ENCODE assay signal across 1 cellular context in genomic region chr6:21633511-21634109, GRCh38.
TF ChIP-seq lines count a peak whose summit lies in the region.

No MANE protein-coding gene starts in this region.

TF ChIP-seq in endothelial cell of umbilical vein, 7 proteins besides CTCF, POLR2A, EP300 and RAD21 (continued from another document):
- TF ChIP-seq FOS (IDR thresholded peaks at IDR 0.05; ENCODE audit: borderline replicate concordance, insufficient read depth, low read length) (no peak), JUN (IDR thresholded peaks at IDR 0.05; ENCODE audit: borderline replicate concordance, insufficient read depth, insufficient read length, low read depth) (no peak), MAX (IDR thresholded peaks at IDR 0.05; ENCODE audit: insufficient read depth, insufficient read length) (no peak), MYC (IDR thresholded peaks at IDR 0.05; ENCODE audit: low read depth, low read length) (no peak), GATA2 (IDR thresholded peaks at IDR 0.05; ENCODE audit: insufficient read depth, insufficient read length, low read depth, low read length) (no peak), EZH2 (IDR thresholded peaks at IDR 0.05; ENCODE audit: borderline replicate concordance, low read depth, low read length, severe bottlenecking) (no peak)
